Comparison of ENCODE assay signal across 18 cellular contexts in the genomic region with DNA sequence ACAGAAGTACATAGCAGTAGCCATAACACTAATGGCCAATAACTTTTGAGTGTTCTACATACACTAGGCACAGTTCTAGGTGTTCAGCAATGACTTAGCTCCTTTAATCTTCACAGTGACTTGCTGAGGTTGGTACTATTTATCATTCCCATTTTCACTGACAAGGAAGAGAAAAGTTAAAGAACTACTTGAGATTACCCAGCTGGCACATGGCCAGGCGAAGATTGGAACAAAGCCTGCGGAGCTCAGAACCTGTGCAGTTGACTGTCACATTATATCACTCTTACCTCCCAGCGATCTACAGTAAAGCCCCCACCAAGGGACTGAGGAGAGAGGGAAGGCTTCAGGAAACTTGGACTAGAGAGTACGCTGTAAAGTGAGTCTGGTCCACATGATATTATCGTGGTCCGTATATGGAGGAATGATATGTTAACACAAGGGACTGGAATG. TPM values are rescaled to one million over a fixed set of nuclear protein-coding genes. Genes with fewer than 3 reads are reported as not detected.
DNase-seq lines count a peak whose midpoint lies in the region; ATAC-seq, FAIRE-seq and TF ChIP-seq lines count a peak whose summit lies in the region.
"Had no signal": no experiment of that assay in that cellular context is flagged by ENCODE, and none has a peak within 500 bp of the region (broad histone marks: within the 10 kb centered on the region; RNA-seq: fewer than 3 reads in every experiment).

No MANE protein-coding gene starts in this region.

- H3K27ac Mint-ChIP-seq in MCF 10A (ENCODE audit: low read depth, unreplicated experiment), result no peak overlapping the region
- H3K27ac Mint-ChIP-seq: CD8-positive, alpha-beta memory T cell; endodermal cell had no signal

- TF ChIP-seq CTCF in mammary epithelial cell (conservative IDR thresholded peaks at IDR 0.05 in 1 of 2, IDR thresholded peaks at IDR 0.05 in 1 of 2; ENCODE audit: extremely low read depth in 1 of 2, insufficient read depth in 1 of 2, low read depth in 1 of 2, low read length in 2 of 2) (no peak), MCF 10A (IDR thresholded peaks at IDR 0.05; ENCODE audit: unreplicated experiment) (no peak), transverse colon (IDR thresholded peaks at IDR 0.05) (no peak), hepatocyte (IDR thresholded peaks at IDR 0.05; ENCODE audit: poor library complexity) (no peak)

- ATAC-seq in left colon (peak; percentile 22), HG02763 (IDR thresholded peaks at IDR 0.05; ENCODE audit: unreplicated experiment) (no peak)
- ATAC-seq: activated T-cell treated with anti-CD3 and anti-CD28 coated beads, Interleukin-2, amount 50 U/mL, for 4 hours had no signal

- no peak for TF ChIP-seq EP300 in transverse colon (IDR thresholded peaks at IDR 0.05; ENCODE audit: low read depth)

- in situ Hi-C loops in mammary epithelial cell (cut with MboI; ENCODE audit: low sequenced_read_pairs in 2 of 2) (no loop called here), transverse colon (cut with MboI; ENCODE audit: low pct_ligation_motif_present in 1 of 4, low pct_unique_long_range_greater_than_20kb in 1 of 4, low sequenced_read_pairs in 3 of 4) (no loop called here)

- H3K27me3 ChIP-seq in mammary epithelial cell (ENCODE audit: insufficient read depth, low read length) (no peaks in the 10 kb centered on the region), transverse colon (no peaks in the 10 kb centered on the region), hepatocyte (no peaks in the 10 kb centered on the region)

- intact Hi-C loops in mammary epithelial cell (cut with micrococcal nuclease), result no loop called here
- intact Hi-C loops in MCF 10A (cut with micrococcal nuclease), result no loop called here
- intact Hi-C loops in left colon (cut with DNase I, micrococcal nuclease), result no loop called here
- intact Hi-C loops in transverse colon (cut with DNase I; ENCODE audit: low total_unique reads), result no loop called here

- no peak for DNase-seq in mammary epithelial cell
- no peak for DNase-seq in MCF 10A (ENCODE audit: unreplicated experiment)
- DNase-seq in SK-N-MC (ENCODE audit: low read depth, low spot score), result no peak
- peak in 1 of 2 donors; percentile 50 for DNase-seq in left colon
- peak; percentile 33 for DNase-seq in transverse colon
- DNase-seq in H54 (ENCODE audit: insufficient read length, low spot score), result no peak
- DNase-seq in hepatocyte (ENCODE audit: low spot score), result no peak
- DNase-seq: activated CD4-positive, alpha-beta T cell treated with anti-CD3 and anti-CD28 coated beads, Interleukin-2, amount 50 U/mL, for 1 hour; activated T-cell treated with anti-CD3 and anti-CD28 coated beads, Interleukin-2, amount 50 U/mL, for 4 hours; CD8-positive, alpha-beta memory T cell; central memory CD4-positive, alpha-beta T cell; endodermal cell; midbrain; NCI-H1694; NCI-H526 treated with DMSO at 0.1 percent for 48 hours had no signal

- H3K4me3 Mint-ChIP-seq in MCF 10A (ENCODE audit: unreplicated experiment), result no peak overlapping the region
- H3K4me3 Mint-ChIP-seq: activated T-cell treated with anti-CD3 and anti-CD28 coated beads, Interleukin-2, amount 50 U/mL, for 4 hours; CD8-positive, alpha-beta memory T cell; endodermal cell had no signal

- TF ChIP-seq POLR2A in transverse colon (IDR thresholded peaks at IDR 0.05) (no peak), H54 (IDR thresholded peaks at IDR 0.05; ENCODE audit: low read depth, low read length) (no peak)

- H3K9me2 ChIP-seq in hepatocyte (replicated peaks; ENCODE audit: insufficient read depth), result no peaks in the 10 kb centered on the region

- H3K4me1 ChIP-seq in mammary epithelial cell (ENCODE audit: insufficient read depth, low read length), result no peaks in the 10 kb centered on the region
- peaks cover 7 to 27% (median 11%) of the 10 kb centered on the region in 4 donors for H3K4me1 ChIP-seq in transverse colon
- H3K4me1 ChIP-seq in hepatocyte (ENCODE audit: insufficient read depth), result peaks cover 4% of the 10 kb centered on the region

- 45% methylated on average over 6 of the region's 6 CpGs for WGBS in mammary epithelial cell (ENCODE audit: low coverage, missing lambda C conversion rate)
- WGBS in transverse colon (ENCODE audit: low coverage in 1 of 2), 2 donors, result 35 to 52% methylated on average over 2 to 6 of the region's 6 CpGs
- WGBS in hepatocyte (ENCODE audit: low lambda C conversion rate, missing lambda C conversion rate), result 70% methylated on average over 6 of the region's 6 CpGs

- H3K4me2 ChIP-seq in mammary epithelial cell (ENCODE audit: insufficient read depth, low read depth, low read length) (no peak overlapping the region), hepatocyte (no peak overlapping the region)

- H3K9me3 Mint-ChIP-seq in MCF 10A (ENCODE audit: unreplicated experiment), result no peaks in the 10 kb centered on the region
- H3K9me3 Mint-ChIP-seq: activated T-cell treated with anti-CD3 and anti-CD28 coated beads, Interleukin-2, amount 50 U/mL, for 4 hours; CD8-positive, alpha-beta memory T cell; endodermal cell had no signal

- no peak for FAIRE-seq in H54 (lab: Jason Lieb, UNC)
- FAIRE-seq: frontal cortex, G401.6 had no signal

- POLR2A ChIA-PET in MCF 10A (lab: Yijun Ruan, JAX), result interaction anchor here (1.1 kb wide), 1 partner anchor 260 kb away, joined by 3 read pairs; no protein-coding TSS in a partner anchor

- H3K9ac ChIP-seq in mammary epithelial cell (ENCODE audit: insufficient read depth, low read length) (no peak overlapping the region), SK-N-MC (ENCODE audit: insufficient read length) (peak overlapping the region; percentile 14)

- H3K27ac ChIP-seq in mammary epithelial cell (ENCODE audit: insufficient read depth, low read depth, low read length), result no peak overlapping the region
- H3K27ac ChIP-seq in SK-N-MC, result peak overlapping the region; percentile 76
- H3K27ac ChIP-seq in transverse colon, result peak overlapping the region in 3 of 4 donors; percentile 5 to 60 (median 51)
- no peak overlapping the region for H3K27ac ChIP-seq in hepatocyte

- no peaks in the 10 kb centered on the region for H3K36me3 Mint-ChIP-seq in MCF 10A (ENCODE audit: insufficient read depth, unreplicated experiment)

- BruUV-seq in mammary epithelial cell (replicated peaks; lab: Mats Ljungman, UMichigan), result no TSS peak
- BruUV-seq in MCF 10A (replicated peaks; lab: Mats Ljungman, UMichigan), result no TSS peak

- H3K9me3 ChIP-seq in mammary epithelial cell (replicated peaks; ENCODE audit: insufficient read depth, low read length), result no peaks in the 10 kb centered on the region
- H3K9me3 ChIP-seq in SK-N-MC (ENCODE audit: low read depth, low read length), result no peaks in the 10 kb centered on the region
- H3K9me3 ChIP-seq in transverse colon, result no peaks in the 10 kb centered on the region
- no peaks in the 10 kb centered on the region for H3K9me3 ChIP-seq in hepatocyte (ENCODE audit: low read depth)

- no peaks in the 10 kb centered on the region for H3K27me3 Mint-ChIP-seq in MCF 10A (ENCODE audit: insufficient read depth, unreplicated experiment)

- peaks cover 21% of the 10 kb centered on the region for H3K4me1 Mint-ChIP-seq in MCF 10A (ENCODE audit: insufficient read depth, unreplicated experiment)
- H3K4me1 Mint-ChIP-seq: CD8-positive, alpha-beta memory T cell had no signal

- H3K4me3 ChIP-seq in mammary epithelial cell (replicated peaks in 1 of 3; ENCODE audit: insufficient read depth in 1 of 3, low read depth in 2 of 3, low read length in 3 of 3), result no peak overlapping the region
- H3K4me3 ChIP-seq in SK-N-MC, result peak overlapping the region; percentile 39
- no peak overlapping the region for H3K4me3 ChIP-seq in transverse colon
- no peak overlapping the region for H3K4me3 ChIP-seq in hepatocyte

- H3K79me2 ChIP-seq in mammary epithelial cell (ENCODE audit: insufficient read depth, low read length) (no peaks in the 10 kb centered on the region), hepatocyte (no peaks in the 10 kb centered on the region)

- dilution Hi-C loops in mammary epithelial cell (cut with HindIII; ENCODE audit: low sequenced_read_pairs), result no loop called here

- no peaks in the 10 kb centered on the region for H3K36me3 ChIP-seq in mammary epithelial cell (ENCODE audit: insufficient read depth, low read length)
- no peaks in the 10 kb centered on the region for H3K36me3 ChIP-seq in SK-N-MC (ENCODE audit: insufficient read depth, low read length)
- no peaks in the 10 kb centered on the region for H3K36me3 ChIP-seq in transverse colon
- H3K36me3 ChIP-seq in hepatocyte (replicated peaks; ENCODE audit: insufficient read depth, low read depth), result no peaks in the 10 kb centered on the region

- peak overlapping the region; percentile 45 for H2AFZ ChIP-seq in mammary epithelial cell (ENCODE audit: low read depth, low read length)
- H2AFZ ChIP-seq in hepatocyte, result no peak overlapping the region

- no peaks in the 10 kb centered on the region for H4K20me1 ChIP-seq in mammary epithelial cell (ENCODE audit: insufficient read depth, low read length)
- H4K20me1 ChIP-seq in hepatocyte (ENCODE audit: insufficient read depth, poor library complexity, severe bottlenecking), result no peaks in the 10 kb centered on the region

- CTCF ChIA-PET in mammary epithelial cell (lab: Charles Lee; ENCODE audit: low non-redundant PET), result no interaction called here
- CTCF ChIA-PET in MCF 10A (lab: Yijun Ruan, JAX), result interaction anchor here (0.7 kb wide), 1 partner anchor 256 kb away, joined by 4 read pairs; no protein-coding TSS in a partner anchor

RNA-seq across cellular contexts. Expression of gene WDFY2, which starts 42.4 kb away (rescaled TPM):
- total RNA-seq in mammary epithelial cell (10 to 100 TPM; 20.7 to 32.9 TPM), MCF 10A (2022) (46.7 and 56.2 TPM in 2 replicates), left colon (1 to 10 TPM; 4.2 to 4.7 TPM), transverse colon (10 to 100 TPM in 1 of 4 donors, 1 to 10 TPM in 3; 2.4 to 12.3 (median 6.7) TPM), hepatocyte (8.8 and 9.1 TPM in 2 replicates)
- polyA plus RNA-seq in mammary epithelial cell (7.4 TPM), hepatocyte (9.0 and 17.9 TPM in 2 replicates)
- polyA minus RNA-seq in mammary epithelial cell, result 35.2 TPM

Comparison
In these comparisons a context has a peak if more than half of its experiments do, and no peak if none do; other contexts are left out.
1. H3K27ac ChIP-seq: peak in SK-N-MC (single experiment) and transverse colon (3 of 4); none in mammary epithelial cell (single experiment) and hepatocyte (single experiment).